16 cellular contexts compared by ENCODE assay signal in the genomic region with DNA sequence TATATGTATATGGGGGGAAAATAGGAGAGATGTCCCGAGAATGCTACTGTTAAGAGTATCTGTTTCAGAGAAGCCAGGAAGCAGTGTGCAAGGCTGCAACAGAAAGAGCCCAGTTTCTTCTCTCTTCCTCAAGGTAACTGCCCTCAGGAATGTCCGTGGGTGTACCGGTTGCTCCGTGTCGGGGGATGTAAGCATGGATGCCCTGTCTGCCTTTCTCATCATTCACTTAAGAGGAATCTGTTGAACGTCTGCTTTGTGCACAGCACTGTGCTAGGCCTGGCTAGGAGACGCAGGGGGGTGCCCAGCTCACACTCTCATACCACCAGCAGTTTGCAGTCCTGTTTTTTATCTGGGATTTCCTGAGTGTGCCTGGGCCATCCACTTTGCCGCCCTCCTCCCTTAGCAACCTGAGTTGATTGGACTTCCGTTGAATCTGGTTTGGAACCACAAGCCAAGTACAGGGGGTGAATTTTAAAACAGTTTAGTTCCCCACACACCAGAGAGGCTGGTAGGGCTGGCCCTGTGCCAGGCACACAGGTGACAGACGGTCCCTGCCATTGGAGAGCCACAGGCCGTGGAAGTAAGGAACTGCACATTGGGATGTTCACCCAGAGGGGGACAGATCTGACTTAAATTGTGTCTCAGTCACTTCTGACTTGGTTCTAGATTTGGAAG. TPM values are rescaled to one million over a fixed set of nuclear protein-coding genes. Genes with fewer than 3 reads are reported as not detected.
DNase-seq lines count a peak whose midpoint lies in the region; ATAC-seq, FAIRE-seq and TF ChIP-seq lines count a peak whose summit lies in the region.
"Had no signal": no experiment of that assay in that cellular context is flagged by ENCODE, and none has a peak within 500 bp of the region (broad histone marks: within the 10 kb centered on the region; RNA-seq: fewer than 3 reads in every experiment).

No MANE protein-coding gene starts in this region.

- H3K4me3 ChIP-seq in SK-N-SH (ENCODE audit: low read depth in 2 of 2, low read length in 1 of 2): no peak overlapping the region
- H3K4me3 ChIP-seq in H1 (ENCODE audit: extremely low read depth in 1 of 4, insufficient read depth in 2 of 4, low read depth in 3 of 4, low read length in 4 of 4): no peak overlapping the region
- no peak overlapping the region for H3K4me3 ChIP-seq in stomach
- H3K4me3 ChIP-seq: thoracic aorta had no signal

- H2AFZ ChIP-seq in SK-N-SH (ENCODE audit: low read depth): no peak overlapping the region
- no peak overlapping the region for H2AFZ ChIP-seq in H1 (ENCODE audit: low read length)

- H3K23me2 ChIP-seq in H1 (ENCODE audit: low read depth, low read length): no peaks in the 10 kb centered on the region

- H3K56ac ChIP-seq in H1 (replicated peaks; ENCODE audit: insufficient read length, low read depth, low read length): no peak overlapping the region

- H4K20me1 ChIP-seq in SK-N-SH (ENCODE audit: insufficient read depth) (no peaks in the 10 kb centered on the region), H1 (replicated peaks in 1 of 2; ENCODE audit: control insufficient read depth in 1 of 2, insufficient read depth in 2 of 2, low read length in 2 of 2) (no peaks in the 10 kb centered on the region)

- DNase-seq in SK-N-SH (peak; percentile 42), NCI-H2081 treated with DMSO at 0.1 percent for 48 hours (lab: John Stamatoyannopoulos, UW) (peak; percentile 39), H1 (ENCODE audit: low read depth in 1 of 2, low spot score in 2 of 2) (no peak), stomach (no peak)
- DNase-seq in effector CD4-positive, alpha-beta T cell: no peak
- DNase-seq: ACHN; activated CD8-positive, alpha-beta memory T cell treated with anti-CD3 and anti-CD28 coated beads for 24 hours; activated effector memory CD4-positive, alpha-beta T cell treated with anti-CD3 and anti-CD28 coated beads, Interleukin-2, amount 50 U/mL, for 16 hours; Caco-2; effector memory CD4-positive, alpha-beta T cell; foreskin keratinocyte; MM.1S had no signal

- H2BK15ac ChIP-seq in H1 (ENCODE audit: low read length): no peak overlapping the region

- TF ChIP-seq EP300 in SK-N-SH (IDR thresholded peaks at IDR 0.05; ENCODE audit: borderline replicate concordance in 1 of 2, low read depth in 1 of 2, low read length in 1 of 2) (no peak), H1 (IDR thresholded peaks at IDR 0.05; ENCODE audit: borderline replicate concordance in 1 of 2, low read depth in 2 of 2, low read length in 2 of 2) (no peak), stomach (IDR thresholded peaks at IDR 0.05) (no peak)

- WGBS in SK-N-SH (ENCODE audit: low lambda C conversion rate): 76% methylated on average over 8 of the region's 11 CpGs
- WGBS in H1 (ENCODE audit: extremely low coverage in 1 of 2, insufficient coverage in 1 of 2, insufficient read length in 1 of 2, insufficient replicate concordance in 2 of 2, low coverage in 1 of 2, low lambda C conversion rate in 2 of 2, missing lambda C conversion rate in 1 of 2), 2 experiments: 81% methylated on average over 11 of the region's 11 CpGs; no CpG with 5 or more reads in 1 of the 2 experiments
- WGBS in stomach, 5 donors: 46 to 74% (median 64%) methylated on average over 11 of the region's 11 CpGs

- CTCF ChIA-PET in SK-N-SH (lab: Yijun Ruan, JAX) (interaction anchor here (1.5 to 2.5 kb wide), 3 partner anchors 10 to 65 kb away, joined by 4 to 11 read pairs (median 7); no protein-coding TSS in a partner anchor), H1 (lab: Charles Lee; ENCODE audit: partially characterized antibody) (no interaction called here)

- no peak overlapping the region for H2BK12ac ChIP-seq in H1 (ENCODE audit: low read depth, low read length)

- TF ChIP-seq POLR2A in H1 (IDR thresholded peaks at IDR 0.05; ENCODE audit: control extremely low read depth in 1 of 2, low read depth in 2 of 2, low read length in 2 of 2): no peak
- TF ChIP-seq POLR2A in stomach (IDR thresholded peaks at IDR 0.05): no peak

- no peak overlapping the region for H2BK120ac ChIP-seq in H1 (replicated peaks; ENCODE audit: low read depth, low read length)

- H3F3A ChIP-seq in SK-N-SH (replicated peaks; ENCODE audit: insufficient read depth): no peaks in the 10 kb centered on the region

- H3K9ac ChIP-seq in SK-N-SH (no peak overlapping the region), H1 (replicated peaks in 1 of 4; ENCODE audit: extremely low read depth in 1 of 4, low read depth in 3 of 4, low read length in 3 of 4) (no peak overlapping the region)

- peaks cover 0 to 26% of the 10 kb centered on the region in 2 experiments; a peak in 2 of 4 replicates for H3K4me1 ChIP-seq in SK-N-SH (ENCODE audit: control insufficient read depth in 1 of 2, insufficient read depth in 2 of 2, low read depth in 1 of 2, low read length in 1 of 2)
- H3K4me1 ChIP-seq in H1 (replicated peaks in 1 of 4; ENCODE audit: control insufficient read depth in 3 of 4, insufficient read depth in 4 of 4, low read length in 3 of 4): peaks cover 0 to 7% (median 2%) of the 10 kb centered on the region in 4 experiments; a peak in 4 of 7 replicates
- H3K4me1 ChIP-seq in stomach: peaks cover 0 to 73% (median 18%) of the 10 kb centered on the region in 4 donors
- H3K4me1 ChIP-seq: Caco-2 had no signal

- no peak overlapping the region for H3K18ac ChIP-seq in H1 (ENCODE audit: extremely low read depth, low read length)

- POLR2A ChIA-PET in SK-N-SH (lab: Yijun Ruan, JAX) (no interaction called here), H1 (lab: Charles Lee; ENCODE audit: partially characterized antibody) (no interaction called here)

- TF ChIP-seq RAD21 in SK-N-SH (IDR thresholded peaks at IDR 0.05; ENCODE audit: low read length) (no peak), H1 (IDR thresholded peaks at IDR 0.05 in 1 of 2, conservative IDR thresholded peaks at IDR 0.05 in 1 of 2; ENCODE audit: low read depth in 2 of 2, low read length in 2 of 2) (no peak)

- H3K79me2 ChIP-seq in SK-N-SH (ENCODE audit: insufficient read depth) (no peaks in the 10 kb centered on the region), H1 (ENCODE audit: control insufficient read depth in 1 of 2, insufficient read depth in 2 of 2, low read length in 2 of 2) (no peaks in the 10 kb centered on the region)

- no peak overlapping the region for H4K91ac ChIP-seq in H1 (replicated peaks; ENCODE audit: insufficient read length, low read length)

- H4K8ac ChIP-seq in H1 (ENCODE audit: extremely low read depth, insufficient read depth, low read length): no peak overlapping the region

- no peaks in the 10 kb centered on the region for H3K79me1 ChIP-seq in H1 (ENCODE audit: low read depth, low read length)

- FAIRE-seq in H1 (lab: Jason Lieb, UNC): no peak

- H3K9me3 ChIP-seq in SK-N-SH (no peaks in the 10 kb centered on the region), H1 (ENCODE audit: insufficient read depth in 2 of 2, low read depth in 1 of 2, low read length in 1 of 2) (no peaks in the 10 kb centered on the region), stomach (no peaks in the 10 kb centered on the region)
- H3K9me3 ChIP-seq: Caco-2, thoracic aorta had no signal

- no peak overlapping the region for H2AK5ac ChIP-seq in H1 (ENCODE audit: low read depth, low read length)

- no peak overlapping the region for H4K5ac ChIP-seq in H1 (ENCODE audit: insufficient read length, low read depth, low read length)

- H3K36me3 ChIP-seq in SK-N-SH (replicated peaks in 1 of 2; ENCODE audit: control insufficient read depth in 1 of 2, insufficient read depth in 2 of 2, low read length in 1 of 2) (peaks cover 0 to 19% of the 10 kb centered on the region in 2 experiments), H1 (ENCODE audit: control insufficient read depth in 2 of 4, insufficient read depth in 4 of 4, low read length in 3 of 4) (peaks cover 0 to 3% (median 0%) of the 10 kb centered on the region in 4 experiments; a peak in 1 of 8 replicates), stomach (peaks cover 0 to 25% (median 13%) of the 10 kb centered on the region in 4 donors)
- H3K36me3 ChIP-seq: thoracic aorta had no signal

- H3K4ac ChIP-seq in H1 (replicated peaks; ENCODE audit: insufficient read length, low read depth, low read length): no peak overlapping the region

- H3K4me2 ChIP-seq in SK-N-SH (no peak overlapping the region), H1 (ENCODE audit: insufficient read depth in 1 of 2, low read depth in 2 of 2, low read length in 2 of 2) (no peak overlapping the region)

- H3K9me2 ChIP-seq in SK-N-SH: no peaks in the 10 kb centered on the region

- TF ChIP-seq CTCF in SK-N-SH (IDR thresholded peaks at IDR 0.05): no peak
- no peak for TF ChIP-seq CTCF in H1 (IDR thresholded peaks at IDR 0.05; ENCODE audit: control extremely low read depth in 1 of 3, insufficient read depth in 1 of 3, low read depth in 1 of 3, low read length in 3 of 3)
- no peak for TF ChIP-seq CTCF in stomach (IDR thresholded peaks at IDR 0.05)

- H3K27ac ChIP-seq in SK-N-SH (ENCODE audit: low read depth in 2 of 2, low read length in 1 of 2) (peak overlapping the region in 1 of 2 experiments; percentile 72; a peak in 2 of 4 replicates), H1 (ENCODE audit: low read depth, low read length) (no peak overlapping the region), stomach (peak overlapping the region in 3 of 5 donors; percentile 7 to 61 (median 24))
- H3K27ac ChIP-seq: foreskin keratinocyte, thoracic aorta had no signal

- H2BK20ac ChIP-seq in H1 (ENCODE audit: low read length): no peak overlapping the region

- ATAC-seq in SK-N-SH treated with all-trans-retinoic acid at 6 μM for 48 hours (no peak; the same call in 1 of the 3 replicates), GM19455 (IDR thresholded peaks at IDR 0.05; ENCODE audit: unreplicated experiment) (no peak), GM21619 (IDR thresholded peaks at IDR 0.05; ENCODE audit: unreplicated experiment) (no peak)
- ATAC-seq: foreskin keratinocyte had no signal

- intact Hi-C loops in stomach (cut with DNase I; ENCODE audit: low total_unique reads): no loop called here

- no peak overlapping the region for H2BK5ac ChIP-seq in H1 (ENCODE audit: low read depth, low read length)

- H3K23ac ChIP-seq in H1 (ENCODE audit: insufficient read length): no peak overlapping the region

- no peaks in the 10 kb centered on the region for H3K27me3 ChIP-seq in SK-N-SH (ENCODE audit: insufficient read depth)
- no peaks in the 10 kb centered on the region for H3K27me3 ChIP-seq in H1 (replicated peaks in 1 of 4; ENCODE audit: control insufficient read depth in 3 of 4, extremely low read depth in 1 of 4, insufficient read depth in 3 of 4, low read length in 3 of 4)
- H3K27me3 ChIP-seq in stomach: no peaks in the 10 kb centered on the region
- H3K27me3 ChIP-seq: foreskin keratinocyte had no signal

- H3K14ac ChIP-seq in H1 (ENCODE audit: insufficient read length): no peak overlapping the region

RNA-seq across cellular contexts. Expression of a gene that starts 11.2 kb away (rescaled TPM):
- polyA plus RNA-seq in SK-N-SH (2012; rRNA removed) (5.8 and 6.6 TPM in 2 replicates), H1 (2011; rRNA removed) (9.3 and 10.6 TPM in 2 replicates), stomach (10 to 100 TPM in 1 of 3 donors, 1 to 10 TPM in 2; 5.2 to 17.5 (median 8.8) TPM)
- polyA plus RNA-seq in SK-N-SH (2012; cell fraction: cytosol; rRNA removed): 3.3 and 4.6 TPM in 2 replicates
- 9.4 and 11.2 TPM in 2 replicates for polyA plus RNA-seq in SK-N-SH (2012; cell fraction: nucleus; rRNA removed)
- 6.0 and 6.9 TPM in 2 replicates for total RNA-seq in H1 (2021; fragmentation: NEBNext Ultra II Directional; extraction: Animal tissue kit (Norgen Biotek cat#: 25700))
- polyA plus RNA-seq in H1 (2011; cell fraction: cytosol; rRNA removed): 10.6 TPM
- 25.7 TPM for polyA plus RNA-seq in H1 (2011; cell fraction: nucleus; rRNA removed)
- 6.0 to 8.6 TPM (median 8.3 TPM) in 4 replicates for polyA plus RNA-seq in H1 (2012, experiment 1 of 2)
- polyA plus RNA-seq in H1 (2012, experiment 2 of 2): 6.4 TPM
- polyA plus RNA-seq in H1 (2013, experiment 1 of 2): 5.4 TPM
- polyA plus RNA-seq in H1 (2013, experiment 2 of 2): 4.9 TPM
- 14.2 and 17.4 TPM in 2 replicates for polyA minus RNA-seq in H1 (2011; rRNA and poly(A)+ RNA removed)
- 5.9 TPM for polyA minus RNA-seq in H1 (2011; cell fraction: cytosol; rRNA and poly(A)+ RNA removed)
- polyA minus RNA-seq in H1 (2011; cell fraction: nucleus; rRNA and poly(A)+ RNA removed): 29.7 TPM
- total RNA-seq in stomach: 10 to 100 TPM in 4 of 5 donors, 1 to 10 TPM in 1; 9.8 to 51.3 (median 32.2) TPM

Comparison
In these comparisons a context has a peak if more than half of its experiments do, and no peak if none do; other contexts are left out.
1. DNase-seq: peak in SK-N-SH (single experiment) and NCI-H2081 treated with DMSO at 0.1 percent for 48 hours (single experiment); none in H1 (0 of 2), stomach (single experiment) and effector CD4-positive, alpha-beta T cell (single experiment).